24 cellular contexts compared by ENCODE assay signal in the genomic region with DNA sequence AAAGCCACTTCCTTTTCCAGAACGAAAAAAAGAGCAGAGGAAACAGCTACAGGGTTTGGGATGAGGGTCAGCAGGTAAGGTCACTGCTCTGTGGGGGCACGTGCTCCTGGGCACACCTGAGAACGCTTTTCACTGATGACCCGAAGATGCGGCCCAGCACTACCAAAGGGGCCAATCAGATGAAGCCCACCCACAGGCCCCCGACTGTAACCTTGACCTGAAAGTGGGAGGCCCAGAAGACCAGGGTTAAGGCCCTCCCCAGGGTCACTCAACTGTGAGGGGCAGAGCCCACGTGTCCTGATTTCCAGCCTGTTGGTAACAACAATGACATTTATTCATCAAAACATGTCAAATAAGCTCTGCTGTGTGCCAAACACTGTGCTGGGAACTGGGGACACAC.
"Had no signal": no experiment of that assay in that cellular context is flagged by ENCODE, and none has a peak within 500 bp of the region (broad histone marks: within the 10 kb centered on the region; RNA-seq: fewer than 3 reads in every experiment).

No MANE protein-coding gene starts in this region.

- H3K9me3 ChIP-seq: ascending aorta, body of pancreas had no signal

- H3K27ac Mint-ChIP-seq: activated CD4-positive, alpha-beta T cell treated with anti-CD3 and anti-CD28 coated beads for 36 hours; activated CD8-positive, alpha-beta T cell treated with anti-CD3 and anti-CD28 coated beads, Interleukin-2, amount 10 ng/mL, durations not matched to agents 7 days and 5 days; activated naive CD4-positive, alpha-beta T cell treated with anti-CD3 and anti-CD28 coated beads, Interleukin-2, amount 50 U/mL, for 72 hours; activated naive CD8-positive, alpha-beta T cell treated with anti-CD3 and anti-CD28 coated beads, Interleukin-2, amount 50 U/mL, for 24 hours; activated T-cell treated with anti-CD3 and anti-CD28 coated beads, Interleukin-2, amount 50 U/mL, for 24 hours; activated T-helper 1 cell treated with anti-CD3 and anti-CD28 coated beads, Interleukin-12 subunit alpha, Interleukin-12 subunit beta, Interleukin-2, Interleukin-4 antibody, amounts not matched to agents 30 ng/mL and 10 ng/mL and 1 ng/mL, durations not matched to agents 14 hours and 24 hours and 36 hours; T-cell had no signal

- ATAC-seq: activated CD4-positive, alpha-beta T cell treated with anti-CD3 and anti-CD28 coated beads for 36 hours; activated CD8-positive, alpha-beta T cell treated with anti-CD3 and anti-CD28 coated beads, Interleukin-2, amount 10 ng/mL, durations not matched to agents 7 days and 5 days; activated naive CD4-positive, alpha-beta T cell treated with anti-CD3 and anti-CD28 coated beads, Interleukin-2, amount 50 U/mL, for 72 hours; activated naive CD8-positive, alpha-beta T cell treated with anti-CD3 and anti-CD28 coated beads, Interleukin-2, amount 50 U/mL, for 24 hours; body of pancreas; PC-3; T-cell had no signal

- H3K4me1 ChIP-seq: ascending aorta, body of pancreas had no signal

- H3K9me3 Mint-ChIP-seq: activated naive CD4-positive, alpha-beta T cell treated with anti-CD3 and anti-CD28 coated beads, Interleukin-2, amount 50 U/mL, for 72 hours; activated naive CD8-positive, alpha-beta T cell treated with anti-CD3 and anti-CD28 coated beads, Interleukin-2, amount 50 U/mL, for 24 hours; activated T-cell treated with anti-CD3 and anti-CD28 coated beads, Interleukin-2, amount 50 U/mL, for 24 hours; activated T-helper 1 cell treated with anti-CD3 and anti-CD28 coated beads, Interleukin-12 subunit alpha, Interleukin-12 subunit beta, Interleukin-2, Interleukin-4 antibody, amounts not matched to agents 30 ng/mL and 10 ng/mL and 1 ng/mL, durations not matched to agents 14 hours and 24 hours and 36 hours; T-cell had no signal

- H3K27me3 ChIP-seq: ascending aorta, body of pancreas, MG63 had no signal

- H3K36me3 Mint-ChIP-seq: activated naive CD4-positive, alpha-beta T cell treated with anti-CD3 and anti-CD28 coated beads, Interleukin-2, amount 50 U/mL, for 72 hours; T-cell had no signal

- H3K27ac ChIP-seq: ascending aorta, body of pancreas, SK-N-MC, VCaP had no signal

- H3K4me3 Mint-ChIP-seq: activated CD4-positive, alpha-beta T cell treated with anti-CD3 and anti-CD28 coated beads for 36 hours; activated CD8-positive, alpha-beta T cell treated with anti-CD3 and anti-CD28 coated beads, Interleukin-2, amount 10 ng/mL, durations not matched to agents 7 days and 5 days; activated naive CD8-positive, alpha-beta T cell treated with anti-CD3 and anti-CD28 coated beads, Interleukin-2, amount 50 U/mL, for 24 hours; activated T-cell treated with anti-CD3 and anti-CD28 coated beads, Interleukin-2, amount 50 U/mL, for 24 hours; activated T-helper 1 cell treated with anti-CD3 and anti-CD28 coated beads, Interleukin-12 subunit alpha, Interleukin-12 subunit beta, Interleukin-2, Interleukin-4 antibody, amounts not matched to agents 30 ng/mL and 10 ng/mL and 1 ng/mL, durations not matched to agents 14 hours and 24 hours and 36 hours; T-cell had no signal

- DNase-seq: activated CD4-positive, alpha-beta T cell treated with anti-CD3 and anti-CD28 coated beads for 36 hours; activated CD8-positive, alpha-beta T cell treated with anti-CD3 and anti-CD28 coated beads, Interleukin-2, amount 10 ng/mL, durations not matched to agents 7 days and 5 days; activated effector memory CD4-positive, alpha-beta T cell treated with Interleukin-2 at 50 U/mL for 16 hours; activated naive CD4-positive, alpha-beta T cell treated with Interleukin-2 at 50 U/mL for 16 hours; activated naive CD8-positive, alpha-beta T cell treated with anti-CD3 and anti-CD28 coated beads, Interleukin-2, amount 50 U/mL, for 24 hours; activated T-cell treated with anti-CD3 and anti-CD28 coated beads, Interleukin-2, amount 50 U/mL, for 24 hours; amniotic stem cell; body of pancreas; MG63; NCI-H1105 treated with DMSO at 0.1 percent for 48 hours; NCI-H1436 treated with DMSO at 0.1 percent for 48 hours; NCI-H187; NCI-H2081; NCI-H446; NCI-H524; PC-3; T-cell; T-helper 2 cell; T1000 had no signal

- H3K4me1 Mint-ChIP-seq: activated CD4-positive, alpha-beta T cell treated with anti-CD3 and anti-CD28 coated beads for 36 hours; activated naive CD8-positive, alpha-beta T cell treated with anti-CD3 and anti-CD28 coated beads, Interleukin-2, amount 50 U/mL, for 24 hours; T-cell had no signal

- H3K4me3 ChIP-seq: ascending aorta, body of pancreas, MG63, SK-N-MC had no signal

- H3K36me3 ChIP-seq: ascending aorta, MG63 had no signal
